In the genomic region with DNA sequence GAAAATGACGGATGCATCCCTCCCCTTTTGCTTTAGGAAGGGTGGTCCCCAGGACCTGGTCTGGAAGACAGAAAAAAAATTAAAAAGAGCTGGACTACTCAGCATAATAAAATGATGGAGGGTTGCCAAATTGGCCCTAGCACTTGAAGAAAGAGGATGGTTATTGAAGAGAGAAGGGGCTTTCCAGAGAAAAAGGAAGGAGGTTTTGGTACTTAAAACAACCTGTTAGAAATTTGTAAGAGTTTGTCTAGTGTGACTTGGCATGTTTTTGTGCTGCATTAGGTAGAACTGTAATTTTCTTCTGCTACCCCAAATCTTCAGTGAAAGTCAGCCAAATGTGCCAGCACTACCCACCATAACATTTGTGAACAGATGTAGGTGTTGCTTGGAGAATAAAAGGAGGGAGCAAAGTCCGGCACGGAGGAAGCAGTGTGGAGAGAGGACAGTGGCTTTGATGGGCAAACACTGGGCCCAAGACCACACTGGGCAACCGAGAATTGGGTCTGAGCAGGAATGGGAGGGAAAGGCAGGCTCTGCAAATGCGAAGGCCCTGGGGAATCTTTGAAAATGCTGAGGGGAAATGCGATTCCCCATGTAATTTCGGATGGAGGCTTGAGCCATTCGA, we compare ENCODE assay signal across 17 cellular contexts.
"Had no signal": no experiment of that assay in that cellular context is flagged by ENCODE, and none has a peak within 500 bp of the region (broad histone marks: within the 10 kb centered on the region; RNA-seq: fewer than 3 reads in every experiment).

No MANE protein-coding gene starts in this region.

- H3K27me3 ChIP-seq: colonic mucosa, stomach, tibial artery, uterus had no signal

- H3K9me3 ChIP-seq: colonic mucosa, stomach, tibial artery, uterus had no signal

- H3K36me3 ChIP-seq: colonic mucosa, stomach, tibial artery, uterus, WERI-Rb-1 had no signal

- ATAC-seq: activated CD8-positive, alpha-beta T cell treated with anti-CD3 and anti-CD28 coated beads, Interleukin-2, amount 10 ng/mL, durations not matched to agents 7 days and 5 days; left lobe of liver had no signal

- H3K4me1 ChIP-seq: colonic mucosa, tibial artery, uterus had no signal

- H3K4me3 Mint-ChIP-seq: activated CD8-positive, alpha-beta T cell treated with anti-CD3 and anti-CD28 coated beads, Interleukin-2, amount 10 ng/mL, durations not matched to agents 7 days and 5 days; activated T-helper 1 cell treated with anti-CD3 and anti-CD28 coated beads, Interleukin-12 subunit alpha, Interleukin-12 subunit beta, Interleukin-2, Interleukin-4 antibody, amounts not matched to agents 30 ng/mL and 10 ng/mL and 1 ng/mL, durations not matched to agents 14 hours and 24 hours and 36 hours had no signal

- H3K27ac Mint-ChIP-seq: activated CD8-positive, alpha-beta T cell treated with anti-CD3 and anti-CD28 coated beads, Interleukin-2, amount 10 ng/mL, durations not matched to agents 7 days and 5 days; activated T-helper 1 cell treated with anti-CD3 and anti-CD28 coated beads, Interleukin-12 subunit alpha, Interleukin-12 subunit beta, Interleukin-2, Interleukin-4 antibody, amounts not matched to agents 30 ng/mL and 10 ng/mL and 1 ng/mL, durations not matched to agents 14 hours and 24 hours and 36 hours had no signal

- DNase-seq: activated CD4-positive, alpha-beta T cell treated with anti-CD3 and anti-CD28 coated beads for 4 hours; activated CD8-positive, alpha-beta memory T cell treated with anti-CD3 and anti-CD28 coated beads, Interleukin-2, amount 50 U/mL, for 48 hours; activated CD8-positive, alpha-beta T cell treated with anti-CD3 and anti-CD28 coated beads, Interleukin-2, amount 10 ng/mL, durations not matched to agents 7 days and 5 days; activated naive CD4-positive, alpha-beta T cell treated with Interleukin-2 at 50 U/mL for 16 hours; caudate nucleus; colonic mucosa; foreskin melanocyte; head of caudate nucleus; mammary epithelial cell; stimulated activated CD4-positive, alpha-beta T cell treated with anti-CD3 and anti-CD28 coated beads, Interleukin-4, amount 100 ng/mL, for 1 hour; stimulated activated CD8-positive, alpha-beta memory T cell treated with anti-CD3 and anti-CD28 coated beads, Interleukin-4, amount 100 ng/mL, for 48 hours; stomach; tibial artery; uterus; WERI-Rb-1 had no signal

- H3K4me3 ChIP-seq: colonic mucosa, stomach, tibial artery, uterus had no signal

- H3K27ac ChIP-seq: colonic mucosa, tibial artery, uterus, WERI-Rb-1 had no signal

- H3K9me3 Mint-ChIP-seq: activated T-helper 1 cell treated with anti-CD3 and anti-CD28 coated beads, Interleukin-12 subunit alpha, Interleukin-12 subunit beta, Interleukin-2, Interleukin-4 antibody, amounts not matched to agents 30 ng/mL and 10 ng/mL and 1 ng/mL, durations not matched to agents 14 hours and 24 hours and 36 hours had no signal
